20 cellular contexts compared by ENCODE assay signal in the genomic region with DNA sequence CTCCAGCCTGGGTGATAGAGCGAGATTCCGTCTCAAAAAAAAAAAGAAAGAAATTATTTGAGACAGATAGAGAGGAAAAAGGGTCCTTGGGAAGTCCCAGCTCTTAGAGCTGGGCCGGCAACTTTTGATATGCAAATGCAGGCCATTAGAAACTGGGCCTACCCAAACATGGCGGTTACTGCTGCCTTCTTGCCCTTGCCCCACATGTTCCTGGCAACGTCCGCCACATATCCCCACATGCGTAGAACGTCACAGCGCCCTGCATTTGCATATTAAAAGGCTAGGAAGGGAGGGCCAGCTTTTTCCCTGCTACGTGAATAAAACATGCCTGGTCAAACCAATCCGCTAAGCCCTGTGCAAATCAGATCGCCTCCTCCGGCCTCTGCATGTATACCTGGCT. TPM values are rescaled to one million over a fixed set of nuclear protein-coding genes. Genes with fewer than 3 reads are reported as not detected.
DNase-seq lines count a peak whose midpoint lies in the region; ATAC-seq, FAIRE-seq and TF ChIP-seq lines count a peak whose summit lies in the region.
"Had no signal": no experiment of that assay in that cellular context is flagged by ENCODE, and none has a peak within 500 bp of the region (broad histone marks: within the 10 kb centered on the region; RNA-seq: fewer than 3 reads in every experiment).

No MANE protein-coding gene starts in this region.

- no peak for TF ChIP-seq EP300 in H1 (IDR thresholded peaks at IDR 0.05; ENCODE audit: borderline replicate concordance in 1 of 2, low read depth in 2 of 2, low read length in 2 of 2)

- TF ChIP-seq CTCF in cardiac muscle cell (IDR thresholded peaks at IDR 0.05; ENCODE audit: low read depth, low read length) (no peak), H1 (IDR thresholded peaks at IDR 0.05; ENCODE audit: control extremely low read depth in 1 of 3, insufficient read depth in 1 of 3, low read depth in 1 of 3, low read length in 3 of 3) (no peak), testis (IDR thresholded peaks at IDR 0.05) (no peak)

- FAIRE-seq in H1 (lab: Jason Lieb, UNC), result no peak
- FAIRE-seq: A549, GM12878, H54, HepG2 had no signal

- H3K9me3 ChIP-seq in cardiac muscle cell (ENCODE audit: low read depth) (no peaks in the 10 kb centered on the region), H1 (ENCODE audit: insufficient read depth in 2 of 2, low read depth in 1 of 2, low read length in 1 of 2) (no peaks in the 10 kb centered on the region), neuronal stem cell (replicated peaks in 1 of 2; ENCODE audit: control insufficient read depth in 2 of 2, insufficient read depth in 1 of 2, low read depth in 1 of 2, low read length in 2 of 2) (no peaks in the 10 kb centered on the region), testis (no peaks in the 10 kb centered on the region)
- H3K9me3 ChIP-seq: A549 had no signal

- H3K14ac ChIP-seq in H1 (ENCODE audit: insufficient read length) (no peak overlapping the region), neuronal stem cell (ENCODE audit: low read length) (no peak overlapping the region)

- no peak overlapping the region for H4K8ac ChIP-seq in H1 (ENCODE audit: extremely low read depth, insufficient read depth, low read length)
- H4K8ac ChIP-seq in neuronal stem cell (ENCODE audit: low read depth, low read length), result no peak overlapping the region

- H3K18ac ChIP-seq in H1 (ENCODE audit: extremely low read depth, low read length), result no peak overlapping the region
- no peak overlapping the region for H3K18ac ChIP-seq in neuronal stem cell (ENCODE audit: low read length)

- H3K4me3 ChIP-seq in cardiac muscle cell (no peak overlapping the region), H1 (ENCODE audit: extremely low read depth in 1 of 4, insufficient read depth in 2 of 4, low read depth in 3 of 4, low read length in 4 of 4) (no peak overlapping the region), neuronal stem cell (ENCODE audit: low read length in 2 of 2) (no peak overlapping the region), testis (peak overlapping the region; percentile 10 to 43)
- H3K4me3 ChIP-seq: A549, GM12878 had no signal

- 0 out of 2 replicates have a peak overlapping the region, but pooled peaks have one; percentile 25 for H2BK15ac ChIP-seq in H1 (ENCODE audit: low read length)
- no peak overlapping the region for H2BK15ac ChIP-seq in neuronal stem cell (ENCODE audit: low read length)

- TF ChIP-seq RAD21 in H1 (IDR thresholded peaks at IDR 0.05 in 1 of 2, conservative IDR thresholded peaks at IDR 0.05 in 1 of 2; ENCODE audit: low read depth in 2 of 2, low read length in 2 of 2), result no peak

- H3K23ac ChIP-seq in H1 (ENCODE audit: insufficient read length) (no peak overlapping the region), neuronal stem cell (ENCODE audit: low read depth, low read length, poor library complexity) (no peak overlapping the region)

- POLR2A ChIA-PET in H1 (lab: Charles Lee; ENCODE audit: partially characterized antibody), result interaction anchor here (0.9 kb wide), 1 partner anchor 10 kb away, joined by 3 read pairs; no protein-coding TSS in a partner anchor

- H3K27ac ChIP-seq in cardiac muscle cell, result peak overlapping the region; percentile 92
- H3K27ac ChIP-seq in H1 (ENCODE audit: low read depth, low read length), result no peak overlapping the region
- H3K27ac ChIP-seq in neuronal stem cell (replicated peaks; ENCODE audit: low read length), result no peak overlapping the region
- no peak overlapping the region for H3K27ac ChIP-seq in testis
- H3K27ac ChIP-seq: 22Rv1, A549, C4-2B had no signal

- WGBS in H1 (ENCODE audit: extremely low coverage in 1 of 2, insufficient coverage in 1 of 2, insufficient read length in 1 of 2, insufficient replicate concordance in 2 of 2, low coverage in 1 of 2, low lambda C conversion rate in 2 of 2, missing lambda C conversion rate in 1 of 2), 2 experiments, result 83% methylated on average over 12 of the region's 13 CpGs; no CpG with 5 or more reads in 1 of the 2 experiments
- WGBS in neuronal stem cell (ENCODE audit: extremely low coverage in 2 of 2, insufficient read length in 2 of 2, insufficient replicate concordance in 1 of 2), 2 donors, result no CpG with 5 or more reads among the region's 13 CpGs
- WGBS in testis, 2 donors, result 68 to 73% methylated on average over 13 of the region's 13 CpGs

- H3K23me2 ChIP-seq in H1 (ENCODE audit: low read depth, low read length), result no peaks in the 10 kb centered on the region

- CTCF ChIA-PET in H1 (lab: Charles Lee; ENCODE audit: partially characterized antibody), result interaction anchor here (1.4 to 2.3 kb wide), 4 partner anchors 26 to 521 kb away, joined by 5 to 9 read pairs (median 6); no protein-coding TSS in a partner anchor

- TF ChIP-seq POLR2A in H1 (IDR thresholded peaks at IDR 0.05; ENCODE audit: control extremely low read depth in 1 of 2, low read depth in 2 of 2, low read length in 2 of 2) (no peak), testis (IDR thresholded peaks at IDR 0.05) (no peak)

- no peaks in the 10 kb centered on the region for H4K20me1 ChIP-seq in H1 (replicated peaks in 1 of 2; ENCODE audit: control insufficient read depth in 1 of 2, insufficient read depth in 2 of 2, low read length in 2 of 2)

- H3K4me1 ChIP-seq in cardiac muscle cell (ENCODE audit: low read depth) (peaks cover 40% of the 10 kb centered on the region), H1 (replicated peaks in 1 of 4; ENCODE audit: control insufficient read depth in 3 of 4, insufficient read depth in 4 of 4, low read length in 3 of 4) (peaks cover 0 to 11% (median 3%) of the 10 kb centered on the region in 4 experiments; a peak in 3 of 7 replicates), neuronal stem cell (ENCODE audit: control insufficient read depth in 2 of 2, insufficient read depth in 1 of 2, low read depth in 1 of 2, low read length in 2 of 2) (peaks cover 8 to 20% of the 10 kb centered on the region in 2 donors), testis (no peaks in the 10 kb centered on the region)

- H2BK120ac ChIP-seq in H1 (replicated peaks; ENCODE audit: low read depth, low read length) (no peak overlapping the region), neuronal stem cell (ENCODE audit: low read depth, low read length) (no peak overlapping the region)

- intact Hi-C loops in left ventricle myocardium superior (cut with micrococcal nuclease), result no loop called here
- intact Hi-C loops in testis (cut with DNase I; ENCODE audit: low total_unique reads), result no loop called here

- H4K5ac ChIP-seq in H1 (ENCODE audit: insufficient read length, low read depth, low read length), result no peak overlapping the region

- no peak overlapping the region for H4K91ac ChIP-seq in H1 (replicated peaks; ENCODE audit: insufficient read length, low read length)
- no peak overlapping the region for H4K91ac ChIP-seq in neuronal stem cell (ENCODE audit: low read depth, low read length, poor library complexity)

- H2BK5ac ChIP-seq in H1 (ENCODE audit: low read depth, low read length) (no peak overlapping the region), neuronal stem cell (ENCODE audit: low read length) (no peak overlapping the region)

- H3K27me3 ChIP-seq in cardiac muscle cell (no peaks in the 10 kb centered on the region), H1 (replicated peaks in 1 of 4; ENCODE audit: control insufficient read depth in 3 of 4, extremely low read depth in 1 of 4, insufficient read depth in 3 of 4, low read length in 3 of 4) (no peaks in the 10 kb centered on the region), neuronal stem cell (ENCODE audit: control insufficient read depth in 3 of 3, insufficient read depth in 3 of 3, low read depth in 1 of 3, low read length in 3 of 3) (peaks cover 0 to 16% (median 0%) of the 10 kb centered on the region in 3 experiments), testis (no peaks in the 10 kb centered on the region)

- no peak overlapping the region for H3K9ac ChIP-seq in H1 (replicated peaks in 1 of 4; ENCODE audit: extremely low read depth in 1 of 4, low read depth in 3 of 4, low read length in 3 of 4)
- no peak overlapping the region for H3K9ac ChIP-seq in neuronal stem cell (ENCODE audit: low read depth, low read length, poor library complexity)

- no peak for DNase-seq in cardiac muscle cell (ENCODE audit: low read depth in 1 of 2, low spot score in 1 of 2)
- DNase-seq in left ventricle myocardium superior, result no peak
- no peak for DNase-seq in H1 (ENCODE audit: low read depth in 1 of 2, low spot score in 2 of 2)
- DNase-seq in neuronal stem cell (ENCODE audit: low spot score), result no peak
- DNase-seq in testis, result peak; percentile 34
- DNase-seq in stimulated activated CD4-positive, alpha-beta T cell treated with anti-CD3 and anti-CD28 coated beads, Interleukin-2, amount 100 ng/mL, for 48 hours, result no peak
- no peak for DNase-seq in middle frontal gyrus (ENCODE audit: extremely low spot score, low spot score)
- DNase-seq: AML-193; CD4-positive, alpha-beta T cell; DMS79 treated with DMSO at 0.1 percent for 48 hours; HFFc6 had no signal

- H3K36me3 ChIP-seq in cardiac muscle cell, result no peaks in the 10 kb centered on the region
- no peaks in the 10 kb centered on the region for H3K36me3 ChIP-seq in H1 (ENCODE audit: control insufficient read depth in 2 of 4, insufficient read depth in 4 of 4, low read length in 3 of 4)
- no peaks in the 10 kb centered on the region for H3K36me3 ChIP-seq in neuronal stem cell (replicated peaks in 1 of 2; ENCODE audit: control insufficient read depth in 2 of 2, insufficient read depth in 2 of 2, low read length in 2 of 2)
- no peaks in the 10 kb centered on the region for H3K36me3 ChIP-seq in testis (ENCODE audit: low read depth, missing control alignments)

- no peaks in the 10 kb centered on the region for H3K79me1 ChIP-seq in H1 (ENCODE audit: low read depth, low read length)
- H3K79me1 ChIP-seq in neuronal stem cell (ENCODE audit: low read depth, low read length), result no peaks in the 10 kb centered on the region

- H2BK20ac ChIP-seq in H1 (ENCODE audit: low read length), result no peak overlapping the region

- H2AK5ac ChIP-seq in H1 (ENCODE audit: low read depth, low read length) (no peak overlapping the region), neuronal stem cell (ENCODE audit: low read depth, low read length) (no peak overlapping the region)

- no peak overlapping the region for H3K4me2 ChIP-seq in H1 (ENCODE audit: insufficient read depth in 1 of 2, low read depth in 2 of 2, low read length in 2 of 2)
- no peak overlapping the region for H3K4me2 ChIP-seq in neuronal stem cell (ENCODE audit: insufficient read depth, low read length, poor library complexity, severe bottlenecking)
- H3K4me2 ChIP-seq: A549 had no signal

- H3K56ac ChIP-seq in H1 (replicated peaks; ENCODE audit: insufficient read length, low read depth, low read length), result no peak overlapping the region

- no peaks in the 10 kb centered on the region for H3K79me2 ChIP-seq in H1 (ENCODE audit: control insufficient read depth in 1 of 2, insufficient read depth in 2 of 2, low read length in 2 of 2)

- H3K4ac ChIP-seq in H1 (replicated peaks; ENCODE audit: insufficient read length, low read depth, low read length) (no peak overlapping the region), neuronal stem cell (ENCODE audit: low read length) (no peak overlapping the region)

- H2AFZ ChIP-seq in H1 (ENCODE audit: low read length), result no peak overlapping the region
- H2AFZ ChIP-seq in neuronal stem cell (ENCODE audit: low read length), result peak overlapping the region; percentile 21

- no peak for ATAC-seq in left ventricle myocardium superior
- ATAC-seq in HG03025 (IDR thresholded peaks at IDR 0.05; ENCODE audit: low FRiP score, unreplicated experiment), result no peak
- ATAC-seq: A549, GM12878, HCT116, HepG2 had no signal

- H2BK12ac ChIP-seq in H1 (ENCODE audit: low read depth, low read length) (no peak overlapping the region), neuronal stem cell (ENCODE audit: low read length) (no peak overlapping the region)

RNA-seq across cellular contexts. Expression of gene LBH, which starts 40.7 kb away (rescaled TPM):
- total RNA-seq in cardiac muscle cell, result 1,389 and 2,258 TPM in 2 replicates
- polyA plus RNA-seq in cardiac muscle cell, result 544 and 632 TPM in 2 replicates
- 129 TPM for total RNA-seq in left ventricle myocardium superior
- total RNA-seq in H1 (2021; fragmentation: NEBNext Ultra II Directional; extraction: Animal tissue kit (Norgen Biotek cat#: 25700)), result 24.6 and 25.7 TPM in 2 replicates
- polyA plus RNA-seq in H1 (2011; rRNA removed), result 31.4 and 34.5 TPM in 2 replicates
- polyA plus RNA-seq in H1 (2011; cell fraction: cytosol; rRNA removed), result 26.7 TPM
- polyA plus RNA-seq in H1 (2011; cell fraction: nucleus; rRNA removed), result 19.9 TPM
- polyA plus RNA-seq in H1 (2012, experiment 1 of 2), result 17.6 to 23.3 TPM (median 20.0 TPM) in 4 replicates
- polyA plus RNA-seq in H1 (2012, experiment 2 of 2), result 20.6 TPM
- polyA plus RNA-seq in H1 (2013, experiment 1 of 2), result 11.9 TPM
- 12.4 TPM for polyA plus RNA-seq in H1 (2013, experiment 2 of 2)
- polyA minus RNA-seq in H1 (2011; rRNA and poly(A)+ RNA removed), result 33.0 and 35.0 TPM in 2 replicates
- polyA minus RNA-seq in H1 (2011; cell fraction: cytosol; rRNA and poly(A)+ RNA removed), result 33.3 TPM
- polyA minus RNA-seq in H1 (2011; cell fraction: nucleus; rRNA and poly(A)+ RNA removed), result 45.6 TPM
- 20.2 TPM for polyA plus RNA-seq in neuronal stem cell (2013, experiment 1 of 2)
- polyA plus RNA-seq in neuronal stem cell (2013, experiment 2 of 2), result 18.1 TPM
- total RNA-seq in testis, result 10 to 100 TPM; 23.9 to 32.1 TPM
- 25.7 TPM for polyA plus RNA-seq in testis (ENCODE audit: insufficient read depth, low read depth, low replicate concordance)
- total RNA-seq: G401 had no signal

RNA-seq across cellular contexts. Expression of gene YPEL5, which starts 43.8 kb away (rescaled TPM):
- total RNA-seq in cardiac muscle cell (65.5 and 85.5 TPM in 2 replicates), left ventricle myocardium superior (76.3 TPM), testis (100 to 1,000 TPM; 131 to 181 TPM)
- polyA plus RNA-seq in cardiac muscle cell (134 and 159 TPM in 2 replicates), H1 (2011; rRNA removed) (17.2 and 18.5 TPM in 2 replicates), testis (ENCODE audit: insufficient read depth, low read depth, low replicate concordance) (189 TPM)
- total RNA-seq in H1 (2021; fragmentation: NEBNext Ultra II Directional; extraction: Animal tissue kit (Norgen Biotek cat#: 25700)), result 28.0 and 28.6 TPM in 2 replicates
- polyA plus RNA-seq in H1 (2011; cell fraction: cytosol; rRNA removed), result 25.3 TPM
- 13.2 TPM for polyA plus RNA-seq in H1 (2011; cell fraction: nucleus; rRNA removed)
- polyA plus RNA-seq in H1 (2012, experiment 1 of 2), result 22.2 to 29.4 TPM (median 26.5 TPM) in 4 replicates
- 2.4 TPM for polyA plus RNA-seq in H1 (2012, experiment 2 of 2)
- polyA plus RNA-seq in H1 (2013, experiment 1 of 2), result 15.7 TPM
- polyA plus RNA-seq in H1 (2013, experiment 2 of 2), result 15.6 TPM
- 37.0 and 43.2 TPM in 2 replicates for polyA minus RNA-seq in H1 (2011; rRNA and poly(A)+ RNA removed)
- polyA minus RNA-seq in H1 (2011; cell fraction: cytosol; rRNA and poly(A)+ RNA removed), result 10.8 TPM
- 14.4 TPM for polyA minus RNA-seq in H1 (2011; cell fraction: nucleus; rRNA and poly(A)+ RNA removed)
- 43.6 TPM for polyA plus RNA-seq in neuronal stem cell (2013, experiment 1 of 2)
- polyA plus RNA-seq in neuronal stem cell (2013, experiment 2 of 2), result 43.0 TPM

Comparison
In these comparisons a context has a peak if more than half of its experiments do, and no peak if none do; other contexts are left out.
1. RNA of gene LBH, which starts 40.7 kb away (total RNA-seq): 1,389 to 2,258 TPM in cardiac muscle cell; 129 TPM in left ventricle myocardium superior (single experiment), 23.9 to 32.1 TPM in testis and 24.6 to 25.7 TPM in H1; every median in the first group is over 10 times any median in the second.
2. H3K4me3 ChIP-seq: peak in testis (2 of 2); none in cardiac muscle cell (single experiment), H1 (0 of 4) and neuronal stem cell (0 of 2).